ENCODE assay signal across 1 cellular context in genomic region chr6:109449789-109450673, GRCh38.
A peak's percentile ranks its signal among the peaks of the same experiment; 100 is the strongest.
TF ChIP-seq lines count a peak whose summit lies in the region.

No MANE protein-coding gene starts in this region.

TF ChIP-seq in HepG2, 621 proteins besides CTCF, POLR2A, EP300 and RAD21:
- TF ChIP-seq GATAD2A (CRISPR knock-in tag; IDR thresholded peaks at IDR 0.05) (no peak), HMG20B (CRISPR knock-in tag; conservative IDR thresholded peaks at IDR 0.05) (no peak), HNRNPL (IDR thresholded peaks at IDR 0.05; ENCODE audit: low read depth, low read length) (0 out of 2 replicates have a peak, but pooled peaks have one; percentile 37), THAP11 (CRISPR knock-in tag; IDR thresholded peaks at IDR 0.05) (no peak), PTBP1 (IDR thresholded peaks at IDR 0.05; ENCODE audit: low read depth, low read length, poor library complexity, severe bottlenecking) (no peak)
